17 cellular contexts compared by ENCODE assay signal in genomic region chr1:88976235-88976634, GRCh38. TPM values are rescaled to one million over a fixed set of nuclear protein-coding genes. Genes with fewer than 3 reads are reported as not detected.
DNase-seq lines count a peak whose midpoint lies in the region; ATAC-seq, FAIRE-seq and TF ChIP-seq lines count a peak whose summit lies in the region.
"Had no signal": no experiment of that assay in that cellular context is flagged by ENCODE, and none has a peak within 500 bp of the region (broad histone marks: within the 10 kb centered on the region; RNA-seq: fewer than 3 reads in every experiment).

No MANE protein-coding gene starts in this region.

- H3K4me3 ChIP-seq in bronchial epithelial cell (ENCODE audit: low read depth, low read length) (no peak overlapping the region), gastroesophageal sphincter (no peak overlapping the region)
- H3K4me3 ChIP-seq: BLaER1 treated with 17β-estradiol and CSF1 and Interleukin-3, amounts not matched to agents 10 nM and 100 nM; GM12878 had no signal

- H3K36me3 Mint-ChIP-seq in activated T-cell treated with anti-CD3 and anti-CD28 coated beads, Interleukin-2, amount 50 U/mL, for 72 hours (ENCODE audit: insufficient read depth in 2 of 2) = peaks cover 18 to 24% of the 10 kb centered on the region in 2 donors
- peaks cover 57% of the 10 kb centered on the region for H3K36me3 Mint-ChIP-seq in activated T-cell treated with anti-CD3 and anti-CD28 coated beads, Interleukin-2, amount 50 U/mL, for 24 hours (ENCODE audit: low read depth)
- peaks cover 56% of the 10 kb centered on the region for H3K36me3 Mint-ChIP-seq in stimulated activated effector memory CD8-positive, alpha-beta T cell treated with anti-CD3 and anti-CD28 coated beads, Interleukin-12 subunit alpha, Interleukin-12 subunit beta, amount 100 ng/mL, for 72 hours

- H3K27ac Mint-ChIP-seq in activated T-cell treated with anti-CD3 and anti-CD28 coated beads, Interleukin-2, amount 50 U/mL, for 72 hours = no peak overlapping the region
- no peak overlapping the region for H3K27ac Mint-ChIP-seq in activated T-cell treated with anti-CD3 and anti-CD28 coated beads, Interleukin-2, amount 50 U/mL, for 24 hours
- no peak overlapping the region for H3K27ac Mint-ChIP-seq in stimulated activated effector memory CD8-positive, alpha-beta T cell treated with anti-CD3 and anti-CD28 coated beads, Interleukin-12 subunit alpha, Interleukin-12 subunit beta, amount 100 ng/mL, for 72 hours
- H3K27ac Mint-ChIP-seq: B cell; CD8-positive, alpha-beta T cell; H9 had no signal

- peaks cover 0 to 42% (median 3%) of the 10 kb centered on the region in 3 donors for H3K4me1 ChIP-seq in gastroesophageal sphincter

- H3K9me3 ChIP-seq in gastroesophageal sphincter = no peaks in the 10 kb centered on the region

- no peak for DNase-seq in activated T-cell treated with anti-CD3 and anti-CD28 coated beads, Interleukin-2, amount 50 U/mL, for 72 hours
- no peak for DNase-seq in activated T-cell treated with anti-CD3 and anti-CD28 coated beads, Interleukin-2, amount 50 U/mL, for 24 hours
- DNase-seq in M059J (ENCODE audit: low read depth) (peak; percentile 18), bronchial epithelial cell (ENCODE audit: low read depth) (peak; percentile 12), NCI-H1105 treated with DMSO at 0.1 percent for 48 hours (lab: John Stamatoyannopoulos, UW) (no peak)
- DNase-seq in stimulated activated effector memory CD8-positive, alpha-beta T cell treated with anti-CD3 and anti-CD28 coated beads, Interleukin-12 subunit alpha, Interleukin-12 subunit beta, amount 100 ng/mL, for 72 hours (ENCODE audit: low spot score in 2 of 2) = no peak
- DNase-seq: Calu3; CD8-positive, alpha-beta T cell; DMS79 treated with DMSO at 0.1 percent for 48 hours; GF-D8; H9 had no signal

- no peak for TF ChIP-seq POLR2A in gastroesophageal sphincter (IDR thresholded peaks at IDR 0.05)

- TF ChIP-seq EP300 in gastroesophageal sphincter (IDR thresholded peaks at IDR 0.05) = no peak

- no peak overlapping the region for H3K4me3 Mint-ChIP-seq in activated T-cell treated with anti-CD3 and anti-CD28 coated beads, Interleukin-2, amount 50 U/mL, for 72 hours
- no peak overlapping the region for H3K4me3 Mint-ChIP-seq in activated T-cell treated with anti-CD3 and anti-CD28 coated beads, Interleukin-2, amount 50 U/mL, for 24 hours
- no peak overlapping the region for H3K4me3 Mint-ChIP-seq in stimulated activated effector memory CD8-positive, alpha-beta T cell treated with anti-CD3 and anti-CD28 coated beads, Interleukin-12 subunit alpha, Interleukin-12 subunit beta, amount 100 ng/mL, for 72 hours
- H3K4me3 Mint-ChIP-seq: B cell; CD8-positive, alpha-beta T cell; H9 had no signal

- FAIRE-seq in bronchial epithelial cell (lab: Jason Lieb, UNC) = no peak
- FAIRE-seq: GM12878, H1, HTR-8/SVneo had no signal

- H3K27me3 ChIP-seq in bronchial epithelial cell (ENCODE audit: control insufficient read depth, insufficient read depth, low read length) (no peaks in the 10 kb centered on the region), gastroesophageal sphincter (no peaks in the 10 kb centered on the region)
- H3K27me3 ChIP-seq: BLaER1 treated with 17β-estradiol and CSF1 and Interleukin-3, amounts not matched to agents 10 nM and 100 nM had no signal

- peaks cover 45% of the 10 kb centered on the region for H3K4me1 Mint-ChIP-seq in activated T-cell treated with anti-CD3 and anti-CD28 coated beads, Interleukin-2, amount 50 U/mL, for 72 hours (ENCODE audit: low read depth)
- H3K4me1 Mint-ChIP-seq in activated T-cell treated with anti-CD3 and anti-CD28 coated beads, Interleukin-2, amount 50 U/mL, for 24 hours (ENCODE audit: low read depth) = peaks cover 54% of the 10 kb centered on the region
- H3K4me1 Mint-ChIP-seq in stimulated activated effector memory CD8-positive, alpha-beta T cell treated with anti-CD3 and anti-CD28 coated beads, Interleukin-12 subunit alpha, Interleukin-12 subunit beta, amount 100 ng/mL, for 72 hours = peaks cover 60% of the 10 kb centered on the region
- H3K4me1 Mint-ChIP-seq: H9 had no signal

- 85 to 100% methylated on average over 1 to 3 of the region's 5 CpGs for WGBS in gastroesophageal sphincter (ENCODE audit: low coverage in 1 of 2), 2 donors

- no peak overlapping the region for H3K27ac ChIP-seq in gastroesophageal sphincter
- H3K27ac ChIP-seq: BLaER1 treated with 17β-estradiol and CSF1 and Interleukin-3, amounts not matched to agents 10 nM and 100 nM had no signal

- H3K9me3 Mint-ChIP-seq in activated T-cell treated with anti-CD3 and anti-CD28 coated beads, Interleukin-2, amount 50 U/mL, for 72 hours = no peaks in the 10 kb centered on the region
- peaks cover 2% of the 10 kb centered on the region for H3K9me3 Mint-ChIP-seq in activated T-cell treated with anti-CD3 and anti-CD28 coated beads, Interleukin-2, amount 50 U/mL, for 24 hours
- H3K9me3 Mint-ChIP-seq in stimulated activated effector memory CD8-positive, alpha-beta T cell treated with anti-CD3 and anti-CD28 coated beads, Interleukin-12 subunit alpha, Interleukin-12 subunit beta, amount 100 ng/mL, for 72 hours = no peaks in the 10 kb centered on the region
- H3K9me3 Mint-ChIP-seq: CD8-positive, alpha-beta T cell had no signal

- no peaks in the 10 kb centered on the region for H3K27me3 Mint-ChIP-seq in activated T-cell treated with anti-CD3 and anti-CD28 coated beads, Interleukin-2, amount 50 U/mL, for 72 hours (ENCODE audit: low read depth)
- H3K27me3 Mint-ChIP-seq in activated T-cell treated with anti-CD3 and anti-CD28 coated beads, Interleukin-2, amount 50 U/mL, for 24 hours = no peaks in the 10 kb centered on the region
- H3K27me3 Mint-ChIP-seq: B cell had no signal

- no peak for TF ChIP-seq CTCF in bronchial epithelial cell (IDR thresholded peaks at IDR 0.05; ENCODE audit: insufficient read depth, low read length, severe bottlenecking)
- no peak for TF ChIP-seq CTCF in gastroesophageal sphincter (IDR thresholded peaks at IDR 0.05)

- H3K36me3 ChIP-seq in bronchial epithelial cell (ENCODE audit: control insufficient read depth, insufficient read depth, low read length) (peaks cover 1% of the 10 kb centered on the region), gastroesophageal sphincter (peaks cover 0 to 7% of the 10 kb centered on the region in 2 donors)

- peak; percentile 22 to 55 for ATAC-seq in activated T-cell treated with anti-CD3 and anti-CD28 coated beads, Interleukin-2, amount 50 U/mL, for 72 hours (replicated peaks in 1 of 2)
- peak; percentile 70 for ATAC-seq in stimulated activated effector memory CD8-positive, alpha-beta T cell treated with anti-CD3 and anti-CD28 coated beads, Interleukin-12 subunit alpha, Interleukin-12 subunit beta, amount 100 ng/mL, for 72 hours
- ATAC-seq in gastroesophageal sphincter = no peak
- ATAC-seq: CD8-positive, alpha-beta T cell; GM12878 had no signal

RNA-seq across cellular contexts. Expression of gene KYAT3, which starts 16.2 kb away (rescaled TPM):
- total RNA-seq in activated T-cell treated with anti-CD3 and anti-CD28 coated beads, Interleukin-2, amount 50 U/mL, for 72 hours = 10 to 100 TPM; 47.9 to 71.4 TPM
- total RNA-seq in M059J (2014; rRNA removed; shearing (Covaris generic)) = 44.4 and 52.2 TPM in 2 replicates
- 20.2 and 25.5 TPM in 2 replicates for total RNA-seq in bronchial epithelial cell
- 10 to 100 TPM; 20.0 to 30.4 (median 24.9) TPM for total RNA-seq in gastroesophageal sphincter

RNA-seq across cellular contexts. Expression of gene RBMXL1, which starts 16.2 kb away (rescaled TPM):
- total RNA-seq in activated T-cell treated with anti-CD3 and anti-CD28 coated beads, Interleukin-2, amount 50 U/mL, for 72 hours = 10 to 100 TPM; 18.6 to 32.0 TPM
- total RNA-seq in M059J (2014; rRNA removed; shearing (Covaris generic)) = 10.6 and 15.9 TPM in 2 replicates
- 9.7 and 14.2 TPM in 2 replicates for total RNA-seq in bronchial epithelial cell
- 10 to 100 TPM; 16.1 to 38.3 (median 20.1) TPM for total RNA-seq in gastroesophageal sphincter

RNA-seq across cellular contexts. Expression of gene GBP3, which starts 46.4 kb away (rescaled TPM):
- 1 to 10 TPM; 7.1 to 9.0 TPM for total RNA-seq in activated T-cell treated with anti-CD3 and anti-CD28 coated beads, Interleukin-2, amount 50 U/mL, for 72 hours
- 88.8 and 89.5 TPM in 2 replicates for total RNA-seq in M059J (2014; rRNA removed; shearing (Covaris generic))
- 3.7 and 16.5 TPM in 2 replicates for total RNA-seq in bronchial epithelial cell
- 10 to 100 TPM in 3 of 4 donors, 1 to 10 TPM in 1; 8.6 to 26.5 (median 20.7) TPM for total RNA-seq in gastroesophageal sphincter
- total RNA-seq: H1, H9 had no signal

Comparison
In these comparisons a context has a peak if more than half of its experiments do, and no peak if none do; other contexts are left out.
1. DNase-seq: peak in M059J (single experiment) and bronchial epithelial cell (single experiment); none in activated T-cell treated with anti-CD3 and anti-CD28 coated beads, Interleukin-2, amount 50 U/mL, for 72 hours (0 of 2), activated T-cell treated with anti-CD3 and anti-CD28 coated beads, Interleukin-2, amount 50 U/mL, for 24 hours (single experiment), stimulated activated effector memory CD8-positive, alpha-beta T cell treated with anti-CD3 and anti-CD28 coated beads, Interleukin-12 subunit alpha, Interleukin-12 subunit beta, amount 100 ng/mL, for 72 hours (0 of 2) and NCI-H1105 treated with DMSO at 0.1 percent for 48 hours (single experiment).